ENCODE assay signal across 15 cellular contexts in the genomic region with DNA sequence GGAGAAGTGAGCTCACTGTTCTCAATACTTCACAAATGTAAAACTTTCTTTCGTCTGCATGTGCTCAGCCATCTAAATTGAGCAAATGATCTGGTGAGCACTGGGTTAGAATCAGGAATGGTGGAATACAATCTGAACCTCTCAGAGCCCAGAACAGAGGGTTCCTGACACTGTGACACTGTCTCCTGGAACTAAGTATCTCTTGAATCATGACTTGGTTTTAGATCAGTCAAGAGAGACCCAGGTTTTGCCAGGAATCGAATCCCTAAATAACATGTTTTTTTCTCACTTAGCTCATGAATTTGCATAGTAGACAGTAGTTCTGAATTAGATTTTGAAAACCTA. TPM values are rescaled to one million over a fixed set of nuclear protein-coding genes. Genes with fewer than 3 reads are reported as not detected.
DNase-seq lines count a peak whose midpoint lies in the region; ATAC-seq, FAIRE-seq and TF ChIP-seq lines count a peak whose summit lies in the region.
"Had no signal": no experiment of that assay in that cellular context is flagged by ENCODE, and none has a peak within 500 bp of the region (broad histone marks: within the 10 kb centered on the region; RNA-seq: fewer than 3 reads in every experiment).

No MANE protein-coding gene starts in this region.

- H3K4me1 ChIP-seq in muscle layer of duodenum (ENCODE audit: control insufficient read depth in 1 of 2, insufficient read depth in 2 of 2, low read length in 2 of 2) (peaks cover 0 to 19% of the 10 kb centered on the region in 2 donors), upper lobe of left lung (peaks cover 30 to 60% (median 50%) of the 10 kb centered on the region in 4 donors)

- WGBS in upper lobe of left lung, 2 donors, result 63 to 75% methylated on average over 2 of the region's 2 CpGs

- TF ChIP-seq CTCF in dorsolateral prefrontal cortex (IDR thresholded peaks at IDR 0.05 in 54 of 56, conservative IDR thresholded peaks at IDR 0.05 in 2 of 56; ENCODE audit: low read depth in 1 of 56, partially characterized antibody in 56 of 56), result no peak
- no peak for TF ChIP-seq CTCF in upper lobe of left lung (IDR thresholded peaks at IDR 0.05)

- no peak for DNase-seq in activated naive CD4-positive, alpha-beta T cell treated with anti-CD3 and anti-CD28 coated beads, Interleukin-2, amount 50 U/mL, for 72 hours (ENCODE audit: low spot score in 2 of 2)
- no peak for DNase-seq in activated naive CD4-positive, alpha-beta T cell treated with anti-CD3 and anti-CD28 coated beads, Interleukin-2, amount 50 U/mL, for 16 hours
- DNase-seq in dorsolateral prefrontal cortex (no peak), upper lobe of left lung (no peak), GM12891 (ENCODE audit: insufficient read length, low spot score) (no peak), NCI-H446 treated with DMSO at 0.1 percent for 48 hours (lab: John Stamatoyannopoulos, UW) (no peak)
- DNase-seq: ACHN; activated CD8-positive, alpha-beta memory T cell treated with anti-CD3 and anti-CD28 coated beads, Interleukin-2, amount 10 ng/mL, durations not matched to agents 7 days and 5 days; DMS153; naive thymus-derived CD4-positive, alpha-beta T cell; NCI-H2081 treated with DMSO at 0.1 percent for 48 hours; T-helper 9 cell had no signal

- intact Hi-C loops in dorsolateral prefrontal cortex (cut with DNase I), result no loop called here

- no peaks in the 10 kb centered on the region for H3K9me3 Mint-ChIP-seq in activated naive CD4-positive, alpha-beta T cell treated with anti-CD3 and anti-CD28 coated beads, Interleukin-2, amount 50 U/mL, for 72 hours
- H3K9me3 Mint-ChIP-seq: naive thymus-derived CD4-positive, alpha-beta T cell; stimulated activated naive CD8-positive, alpha-beta T cell treated with anti-CD3 and anti-CD28 coated beads, Interleukin-15, Interleukin-2, amounts not matched to agents 100 ng/mL and 50 ng/mL, for 24 hours had no signal

- no peak for TF ChIP-seq EP300 in upper lobe of left lung (IDR thresholded peaks at IDR 0.05)

- H3K27ac ChIP-seq in dorsolateral prefrontal cortex (peak overlapping the region in 44 of 59 donors; percentile 2 to 78 (median 48)), muscle layer of duodenum (ENCODE audit: low read length) (peak overlapping the region; percentile 1), upper lobe of left lung (peak overlapping the region; percentile 46 to 62 (median 50))

- TF ChIP-seq POLR2A in upper lobe of left lung (IDR thresholded peaks at IDR 0.05) (no peak), GM12891 (IDR thresholded peaks at IDR 0.05; ENCODE audit: low read depth, low read length) (no peak)

- peak overlapping the region; percentile 76 to 78 for H3K27ac Mint-ChIP-seq in activated naive CD4-positive, alpha-beta T cell treated with anti-CD3 and anti-CD28 coated beads, Interleukin-2, amount 50 U/mL, for 72 hours

- FAIRE-seq in GM12891 (lab: Jason Lieb, UNC), result no peak

- no peak overlapping the region for H3K4me3 ChIP-seq in dorsolateral prefrontal cortex
- H3K4me3 ChIP-seq in muscle layer of duodenum (ENCODE audit: low read depth in 1 of 2, low read length in 2 of 2), result no peak overlapping the region
- H3K4me3 ChIP-seq in upper lobe of left lung, result no peak overlapping the region

- H3K9me3 ChIP-seq in muscle layer of duodenum (ENCODE audit: control insufficient read depth in 1 of 2, low read length in 2 of 2) (no peaks in the 10 kb centered on the region), upper lobe of left lung (no peaks in the 10 kb centered on the region)

- H3K36me3 ChIP-seq in muscle layer of duodenum (ENCODE audit: control insufficient read depth in 1 of 2, insufficient read depth in 2 of 2, low read length in 2 of 2) (peaks cover 48 to 51% of the 10 kb centered on the region in 2 donors), upper lobe of left lung (peaks cover 37 to 70% (median 49%) of the 10 kb centered on the region in 4 donors)

- no peak for ATAC-seq in activated naive CD4-positive, alpha-beta T cell treated with anti-CD3 and anti-CD28 coated beads, Interleukin-2, amount 50 U/mL, for 72 hours
- ATAC-seq in upper lobe of left lung (ENCODE audit: low FRiP score in 2 of 2), result no peak
- ATAC-seq in HG02852 (IDR thresholded peaks at IDR 0.05; ENCODE audit: unreplicated experiment), result no peak
- ATAC-seq: activated CD8-positive, alpha-beta memory T cell treated with anti-CD3 and anti-CD28 coated beads, Interleukin-2, amount 10 ng/mL, durations not matched to agents 7 days and 5 days; naive thymus-derived CD4-positive, alpha-beta T cell had no signal

- peaks cover 23 to 36% of the 10 kb centered on the region in 2 donors for H3K36me3 Mint-ChIP-seq in activated naive CD4-positive, alpha-beta T cell treated with anti-CD3 and anti-CD28 coated beads, Interleukin-2, amount 50 U/mL, for 72 hours

- H3K27me3 ChIP-seq in dorsolateral prefrontal cortex (no peaks in the 10 kb centered on the region), muscle layer of duodenum (ENCODE audit: low read depth, low read length) (no peaks in the 10 kb centered on the region), upper lobe of left lung (no peaks in the 10 kb centered on the region)

TF ChIP-seq in GM12891, 5 proteins besides CTCF, POLR2A, EP300 and RAD21:
- TF ChIP-seq TAF1 (IDR thresholded peaks at IDR 0.05; ENCODE audit: low read depth, low read length) (no peak), POU2F2 (IDR thresholded peaks at IDR 0.05; ENCODE audit: low read depth, low read length) (no peak), POLR2AphosphoS5 (IDR thresholded peaks at IDR 0.05; ENCODE audit: low read depth, low read length) (no peak), SPI1 (IDR thresholded peaks at IDR 0.05; ENCODE audit: low read depth, low read length) (no peak), PAX5 (IDR thresholded peaks at IDR 0.05; ENCODE audit: insufficient read depth, low read length, severe bottlenecking) (no peak)

RNA-seq across cellular contexts. Expression of a gene that starts 49.3 kb away (rescaled TPM):
- 100 to 1,000 TPM; 308 to 543 TPM for total RNA-seq in activated naive CD4-positive, alpha-beta T cell treated with anti-CD3 and anti-CD28 coated beads, Interleukin-2, amount 50 U/mL, for 72 hours
- total RNA-seq in dorsolateral prefrontal cortex (100 to 1,000 TPM; 141 to 244 (median 179) TPM), upper lobe of left lung (100 to 1,000 TPM in 3 of 6 donors, 10 to 100 TPM in 3; 63.9 to 168 (median 105) TPM)
- polyA plus RNA-seq in GM12891 (2012; ENCODE audit: low read depth, missing spikeins), result 128 TPM

RNA-seq across cellular contexts. Expression of a gene that starts 49.5 kb away (rescaled TPM):
- 10 to 100 TPM; 37.5 to 41.2 TPM for total RNA-seq in activated naive CD4-positive, alpha-beta T cell treated with anti-CD3 and anti-CD28 coated beads, Interleukin-2, amount 50 U/mL, for 72 hours
- total RNA-seq in dorsolateral prefrontal cortex (10 to 100 TPM; 33.6 to 68.0 (median 51.2) TPM), upper lobe of left lung (100 to 1,000 TPM in 1 of 6 donors, 10 to 100 TPM in 5; 35.0 to 111 (median 59.6) TPM)
- polyA plus RNA-seq in GM12891 (2012; ENCODE audit: low read depth, missing spikeins), result 29.7 TPM
